23 cellular contexts compared by ENCODE assay signal in genomic region chr10:132366006-132366405, GRCh38. TPM values are rescaled to one million over a fixed set of nuclear protein-coding genes. Genes with fewer than 3 reads are reported as not detected.
DNase-seq lines count a peak whose midpoint lies in the region; ATAC-seq and TF ChIP-seq lines count a peak whose summit lies in the region.
"Had no signal": no experiment of that assay in that cellular context is flagged by ENCODE, and none has a peak within 500 bp of the region (broad histone marks: within the 10 kb centered on the region; RNA-seq: fewer than 3 reads in every experiment).

No MANE protein-coding gene starts in this region.

- H3K4me1 ChIP-seq in left ventricle myocardium inferior = no peaks in the 10 kb centered on the region
- H3K4me1 ChIP-seq: BE2C had no signal

- ATAC-seq in Right ventricle myocardium superior (ENCODE audit: poor library complexity) (no peak), sciatic nerve (no peak), GM18520 (IDR thresholded peaks at IDR 0.05; ENCODE audit: unreplicated experiment) (no peak)
- ATAC-seq: HepG2, SK-N-SH treated with all-trans-retinoic acid at 6 μM for 48 hours had no signal

- H3K27me3 Mint-ChIP-seq in glutamatergic neuron (ENCODE audit: unreplicated experiment) = peaks cover 4% of the 10 kb centered on the region

- peaks cover 9% of the 10 kb centered on the region for H3K9me3 ChIP-seq in left ventricle myocardium inferior (replicated peaks)
- H3K9me3 ChIP-seq: BE2C had no signal

- DNase-seq in Right ventricle myocardium superior (peak; percentile 22), left ventricle myocardium inferior (no peak), glutamatergic neuron (peak; percentile 3), sciatic nerve (ENCODE audit: low spot score) (peak; percentile 46), cortex of kidney (lab: John Stamatoyannopoulos, UW) (no peak), cerebellar cortex (ENCODE audit: low spot score) (no peak)
- DNase-seq: BE2C, DMS53, GDM1, HCEC 1CT, KBM-7, MM.1S, NCI-H1048, NCI-H1417 treated with DMSO at 0.1 percent for 48 hours, NCI-H187, NCI-H446 treated with DMSO at 0.1 percent for 48 hours, NCI-H526 treated with DMSO at 0.1 percent for 48 hours, OCI-M1, SIG-M5 had no signal

- H3K4me3 Mint-ChIP-seq in glutamatergic neuron (ENCODE audit: unreplicated experiment) = no peak overlapping the region

- peaks cover 22% of the 10 kb centered on the region for H3K36me3 ChIP-seq in left ventricle myocardium inferior
- H3K36me3 ChIP-seq: BE2C had no signal

- no peaks in the 10 kb centered on the region for H3K27me3 ChIP-seq in left ventricle myocardium inferior (ENCODE audit: low read depth)
- H3K27me3 ChIP-seq: BE2C had no signal

- H3K27ac Mint-ChIP-seq in glutamatergic neuron (ENCODE audit: unreplicated experiment) = no peak overlapping the region

- H3K9me3 Mint-ChIP-seq in glutamatergic neuron (ENCODE audit: unreplicated experiment) = peaks cover 3% of the 10 kb centered on the region

- H3K4me3 ChIP-seq in left ventricle myocardium inferior = no peak overlapping the region

- TF ChIP-seq CTCF in left ventricle myocardium inferior (IDR thresholded peaks at IDR 0.05; ENCODE audit: borderline replicate concordance) = no peak
- TF ChIP-seq CTCF in glutamatergic neuron (IDR thresholded peaks at IDR 0.05; ENCODE audit: partially characterized antibody, unreplicated experiment) = no peak

- intact Hi-C loops in Right ventricle myocardium superior (cut with DNase I) (no loop called here), left ventricle myocardium inferior (cut with micrococcal nuclease) (no loop called here), sciatic nerve (cut with DNase I) (no loop called here)

- H3K4me1 Mint-ChIP-seq in glutamatergic neuron (ENCODE audit: low read depth, unreplicated experiment) = no peaks in the 10 kb centered on the region

- H3K27ac ChIP-seq in left ventricle myocardium inferior (replicated peaks) = no peak overlapping the region
- H3K27ac ChIP-seq: HL-60 had no signal

- peaks cover 25% of the 10 kb centered on the region for H3K36me3 Mint-ChIP-seq in glutamatergic neuron (ENCODE audit: unreplicated experiment)

RNA-seq across cellular contexts. Expression of gene PWWP2B, which starts 31.0 kb away (rescaled TPM):
- total RNA-seq in Right ventricle myocardium superior (23.0 TPM), left ventricle myocardium inferior (17.2 TPM), glutamatergic neuron (ENCODE audit: unreplicated experiment) (49.4 TPM), sciatic nerve (13.3 TPM)

RNA-seq across cellular contexts. Expression of gene LRRC27, which starts 34.0 kb away (rescaled TPM):
- total RNA-seq in Right ventricle myocardium superior = 3.9 TPM
- 3.8 TPM for total RNA-seq in left ventricle myocardium inferior
- total RNA-seq in glutamatergic neuron (ENCODE audit: unreplicated experiment) = 13.8 TPM
- total RNA-seq in sciatic nerve = 12.4 TPM

RNA-seq across cellular contexts. Expression of gene STK32C, which starts 58.3 kb away (rescaled TPM):
- 5.9 TPM for total RNA-seq in Right ventricle myocardium superior
- 4.4 TPM for total RNA-seq in left ventricle myocardium inferior
- 69.2 TPM for total RNA-seq in glutamatergic neuron (ENCODE audit: unreplicated experiment)
- total RNA-seq in sciatic nerve = 11.1 TPM

Comparison
In these comparisons a context has a peak if more than half of its experiments do, and no peak if none do; other contexts are left out.
1. DNase-seq: peak in Right ventricle myocardium superior (single experiment), glutamatergic neuron (single experiment) and sciatic nerve (single experiment); none in left ventricle myocardium inferior (single experiment), cortex of kidney (single experiment) and cerebellar cortex (single experiment).